Comparison of ENCODE assay signal across 14 cellular contexts in genomic region chr2:111208639-111209038, GRCh38.
A peak's percentile ranks its signal among the peaks of the same experiment; 100 is the strongest.
DNase-seq lines count a peak whose midpoint lies in the region; ATAC-seq and TF ChIP-seq lines count a peak whose summit lies in the region.
"Had no signal": no experiment of that assay in that cellular context is flagged by ENCODE, and none has a peak within 500 bp of the region (broad histone marks: within the 10 kb centered on the region; RNA-seq: fewer than 3 reads in every experiment).

No MANE protein-coding gene starts in this region.

- no peak overlapping the region for H3K4me3 ChIP-seq in MM.1S (ENCODE audit: low read length)
- H3K4me3 ChIP-seq: dorsolateral prefrontal cortex, left lung, tibial nerve had no signal

- H3K9me2 ChIP-seq in MM.1S (replicated peaks; ENCODE audit: insufficient read depth, low read length) = no peaks in the 10 kb centered on the region

- H3K9ac ChIP-seq in MM.1S (ENCODE audit: low read length) = peak overlapping the region; percentile 29; the same call in 1 of the 2 replicates

- H3K4me3 Mint-ChIP-seq in stimulated activated naive CD8-positive, alpha-beta T cell treated with anti-CD3 and anti-CD28 coated beads, Interleukin-15, amount 100 ng/mL, for 72 hours = peak overlapping the region; percentile 2 to 19
- no peak overlapping the region for H3K4me3 Mint-ChIP-seq in stimulated activated naive B cell treated with anti-CD40 and anti-IgM and Interleukin-4, amounts not matched to agents 10 μg/mL and 1 μg/mL and 100 μg/mL, for 72 hours
- H3K4me3 Mint-ChIP-seq: naive thymus-derived CD8-positive, alpha-beta T cell had no signal

- no peak for DNase-seq in stimulated activated naive CD8-positive, alpha-beta T cell treated with anti-CD3 and anti-CD28 coated beads, Interleukin-15, amount 100 ng/mL, for 72 hours
- no peak for DNase-seq in stimulated activated naive CD8-positive, alpha-beta T cell treated with anti-CD3 and anti-CD28 coated beads, Interleukin-15, Interleukin-2, amounts not matched to agents 100 U/mL and 50 U/mL, for 24 hours
- DNase-seq in MM.1S (no peak), AG08396 (ENCODE audit: low spot score) (no peak), SHP77 (lab: John Stamatoyannopoulos, UW) (no peak), HuH-7 (ENCODE audit: low spot score) (no peak)
- DNase-seq in stimulated activated naive B cell treated with anti-CD40 and anti-IgM and Interleukin-4, amounts not matched to agents 10 μg/mL and 1 μg/mL and 100 μg/mL, for 72 hours = no peak
- DNase-seq: Calu3; dorsolateral prefrontal cortex; left lung; naive thymus-derived CD8-positive, alpha-beta T cell; NCI-H2227 treated with DMSO at 0.1 percent for 48 hours had no signal

- peaks cover 14% of the 10 kb centered on the region for H3K4me1 Mint-ChIP-seq in stimulated activated naive CD8-positive, alpha-beta T cell treated with anti-CD3 and anti-CD28 coated beads, Interleukin-15, amount 100 ng/mL, for 72 hours
- H3K4me1 Mint-ChIP-seq in stimulated activated naive B cell treated with anti-CD40 and anti-IgM and Interleukin-4, amounts not matched to agents 10 μg/mL and 1 μg/mL and 100 μg/mL, for 72 hours = peaks cover 11 to 27% of the 10 kb centered on the region in 2 donors

- H3K36me3 Mint-ChIP-seq in stimulated activated naive B cell treated with anti-CD40 and anti-IgM and Interleukin-4, amounts not matched to agents 10 μg/mL and 1 μg/mL and 100 μg/mL, for 72 hours = peaks cover 2 to 13% of the 10 kb centered on the region in 2 donors

- no peaks in the 10 kb centered on the region for H3K36me3 ChIP-seq in MM.1S (replicated peaks; ENCODE audit: insufficient read depth, low read length)
- H3K36me3 ChIP-seq: left lung, tibial nerve had no signal

- no peaks in the 10 kb centered on the region for H3K9me3 ChIP-seq in MM.1S (replicated peaks; ENCODE audit: insufficient read depth, low read length)

- peaks cover 36% of the 10 kb centered on the region for H3K27me3 Mint-ChIP-seq in stimulated activated naive CD8-positive, alpha-beta T cell treated with anti-CD3 and anti-CD28 coated beads, Interleukin-15, amount 100 ng/mL, for 72 hours
- H3K27me3 Mint-ChIP-seq in stimulated activated naive B cell treated with anti-CD40 and anti-IgM and Interleukin-4, amounts not matched to agents 10 μg/mL and 1 μg/mL and 100 μg/mL, for 72 hours = no peaks in the 10 kb centered on the region

- peaks cover 31% of the 10 kb centered on the region for H3K4me1 ChIP-seq in MM.1S (ENCODE audit: low read length)
- H3K4me1 ChIP-seq: left lung, tibial nerve had no signal

- no peaks in the 10 kb centered on the region for H4K20me1 ChIP-seq in MM.1S (ENCODE audit: insufficient read depth, low read length)

- TF ChIP-seq CTCF in MM.1S (IDR thresholded peaks at IDR 0.05; ENCODE audit: low read length) = no peak

- no peak overlapping the region for H2AFZ ChIP-seq in MM.1S (ENCODE audit: low read length)

- peaks cover 6% of the 10 kb centered on the region; the same call in 1 of the 2 replicates for H3K79me2 ChIP-seq in MM.1S (ENCODE audit: low read length)

- H3K27ac ChIP-seq in MM.1S (ENCODE audit: low read length) = peak overlapping the region; percentile 74
- H3K27ac ChIP-seq: dorsolateral prefrontal cortex, left lung, tibial nerve had no signal

- no peak overlapping the region for H3K27ac Mint-ChIP-seq in stimulated activated naive CD8-positive, alpha-beta T cell treated with anti-CD3 and anti-CD28 coated beads, Interleukin-15, amount 100 ng/mL, for 72 hours
- H3K27ac Mint-ChIP-seq in stimulated activated naive B cell treated with anti-CD40 and anti-IgM and Interleukin-4, amounts not matched to agents 10 μg/mL and 1 μg/mL and 100 μg/mL, for 72 hours = peak overlapping the region; percentile 56
- H3K27ac Mint-ChIP-seq: naive thymus-derived CD8-positive, alpha-beta T cell had no signal

- peak overlapping the region; percentile 47 for H3K4me2 ChIP-seq in MM.1S (ENCODE audit: low read depth, low read length)

- peak; percentile 44 for ATAC-seq in stimulated activated naive CD8-positive, alpha-beta T cell treated with anti-CD3 and anti-CD28 coated beads, Interleukin-15, amount 100 ng/mL, for 72 hours
- ATAC-seq in stimulated activated naive CD8-positive, alpha-beta T cell treated with anti-CD3 and anti-CD28 coated beads, Interleukin-15, Interleukin-2, amounts not matched to agents 100 U/mL and 50 U/mL, for 24 hours = no peak
- ATAC-seq in HG02759 (IDR thresholded peaks at IDR 0.05; ENCODE audit: unreplicated experiment) = peak; percentile 16
- peak; percentile 26 to 35 for ATAC-seq in stimulated activated naive B cell treated with anti-CD40 and anti-IgM and Interleukin-4, amounts not matched to agents 10 μg/mL and 1 μg/mL and 100 μg/mL, for 72 hours (replicated peaks)

- no peaks in the 10 kb centered on the region for H3K27me3 ChIP-seq in MM.1S (replicated peaks; ENCODE audit: insufficient read depth, low read length)
- H3K27me3 ChIP-seq: left lung, tibial nerve had no signal

- H3K9me3 Mint-ChIP-seq in stimulated activated naive CD8-positive, alpha-beta T cell treated with anti-CD3 and anti-CD28 coated beads, Interleukin-15, amount 100 ng/mL, for 72 hours = peaks cover 12 to 18% of the 10 kb centered on the region in 2 donors
- H3K9me3 Mint-ChIP-seq in stimulated activated naive B cell treated with anti-CD40 and anti-IgM and Interleukin-4, amounts not matched to agents 10 μg/mL and 1 μg/mL and 100 μg/mL, for 72 hours = peaks cover 3 to 4% of the 10 kb centered on the region in 2 donors

- H3F3A ChIP-seq in MM.1S (ENCODE audit: insufficient read depth, low read length) = peaks cover 25% of the 10 kb centered on the region

Comparison
In these comparisons a context has a peak if more than half of its experiments do, and no peak if none do; other contexts are left out.
1. H3K4me3 Mint-ChIP-seq: peak in stimulated activated naive CD8-positive, alpha-beta T cell treated with anti-CD3 and anti-CD28 coated beads, Interleukin-15, amount 100 ng/mL, for 72 hours (2 of 2); none in stimulated activated naive B cell treated with anti-CD40 and anti-IgM and Interleukin-4, amounts not matched to agents 10 μg/mL and 1 μg/mL and 100 μg/mL, for 72 hours (0 of 2).